8 cellular contexts compared by ENCODE assay signal in genomic region chr10:76303682-76304316, GRCh38.
DNase-seq lines count a peak whose midpoint lies in the region; ATAC-seq and TF ChIP-seq lines count a peak whose summit lies in the region.

No MANE protein-coding gene starts in this region.

- ATAC-seq in HG02973 (IDR thresholded peaks at IDR 0.05; ENCODE audit: unreplicated experiment) (peak; percentile 58), Right ventricle myocardium inferior (peak; percentile 96), GM18870 (IDR thresholded peaks at IDR 0.05; ENCODE audit: unreplicated experiment) (no peak)

- TF ChIP-seq CTCF in GM06990 (IDR thresholded peaks at IDR 0.05; ENCODE audit: insufficient read depth, low read length, poor library complexity, severe bottlenecking), result peak; percentile 34

- no peaks in the 10 kb centered on the region for H3K36me3 ChIP-seq in GM06990 (ENCODE audit: control insufficient read depth, insufficient read depth, low read length)

- H3K27me3 ChIP-seq in GM06990 (replicated peaks; ENCODE audit: control insufficient read depth, insufficient read depth, low read length), result 0 out of 2 replicates have a peak, but pooled peaks cover 1% of the 10 kb centered on the region

- no peak overlapping the region for H3K4me3 ChIP-seq in GM06990 (replicated peaks; ENCODE audit: low read depth, low read length)

- intact Hi-C loops in Right ventricle myocardium inferior (cut with DNase I), result loop anchor here (1.0 to 5.0 kb wide), 3 partner anchors 244 to 903 kb away; partner anchors contain the start of gene ZNF503

- DNase-seq in GM06990 (ENCODE audit: extremely low read depth, insufficient read length), result no peak
- peak; percentile 65 for DNase-seq in NCI-H2171 treated with DMSO at 0.1 percent for 48 hours (lab: John Stamatoyannopoulos, UW)
- peak; percentile 27 to 37 for DNase-seq in activated T-cell treated with anti-CD3 and anti-CD28 coated beads, Interleukin-2, amount 50 U/mL, for 48 hours
- DNase-seq in Right ventricle myocardium inferior (ENCODE audit: missing footprints), result peak; percentile 77
- peak; percentile 82 for DNase-seq in pons (ENCODE audit: low spot score)
- no peak for DNase-seq in T-helper 9 cell

Comparison
In these comparisons a context has a peak if more than half of its experiments do, and no peak if none do; other contexts are left out.
1. DNase-seq: peak in NCI-H2171 treated with DMSO at 0.1 percent for 48 hours (single experiment), activated T-cell treated with anti-CD3 and anti-CD28 coated beads, Interleukin-2, amount 50 U/mL, for 48 hours (2 of 2), Right ventricle myocardium inferior (single experiment) and pons (single experiment); none in GM06990 (single experiment) and T-helper 9 cell (single experiment).